Comparison of ENCODE assay signal across 9 cellular contexts in the genomic region with DNA sequence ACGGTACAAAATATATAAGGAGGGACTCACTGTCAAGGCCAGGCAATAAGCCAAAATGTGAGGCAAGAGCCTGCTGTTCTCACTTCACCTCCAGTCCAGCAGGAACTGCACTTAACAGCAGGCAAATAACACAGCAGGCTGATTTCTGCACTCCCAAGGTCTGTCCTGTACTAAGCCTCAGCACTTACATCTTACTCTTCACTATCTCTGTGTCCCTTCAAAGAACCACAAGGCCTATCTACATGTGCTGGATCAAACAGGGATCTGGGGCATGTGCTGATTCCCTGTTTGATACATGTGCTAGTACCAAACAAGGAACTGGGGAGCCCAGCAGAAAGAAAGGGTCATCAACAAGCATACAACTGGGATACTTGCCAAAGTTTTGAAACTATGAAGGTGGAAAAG. TPM values are rescaled to one million over a fixed set of nuclear protein-coding genes. Genes with fewer than 3 reads are reported as not detected.
DNase-seq lines count a peak whose midpoint lies in the region; ATAC-seq and TF ChIP-seq lines count a peak whose summit lies in the region.
"Had no signal": no experiment of that assay in that cellular context is flagged by ENCODE, and none has a peak within 500 bp of the region (broad histone marks: within the 10 kb centered on the region; RNA-seq: fewer than 3 reads in every experiment).

No MANE protein-coding gene starts in this region.

- H3K36me3 ChIP-seq in stomach: no peaks in the 10 kb centered on the region

- H3K4me1 ChIP-seq in right cardiac atrium (ENCODE audit: control insufficient read depth, insufficient read depth, low read length) (peaks cover 4% of the 10 kb centered on the region), stomach (peaks cover 25 to 35% (median 30%) of the 10 kb centered on the region in 4 donors)

- H3K4me3 Mint-ChIP-seq in T-cell: no peak overlapping the region
- H3K4me3 Mint-ChIP-seq: central memory CD8-positive, alpha-beta T cell had no signal

- no peaks in the 10 kb centered on the region for H3K9me3 ChIP-seq in right cardiac atrium (ENCODE audit: control insufficient read depth, low read length)
- H3K9me3 ChIP-seq in stomach: no peaks in the 10 kb centered on the region

- no peaks in the 10 kb centered on the region for H3K9me3 Mint-ChIP-seq in T-cell
- H3K9me3 Mint-ChIP-seq: central memory CD8-positive, alpha-beta T cell had no signal

- H3K27me3 ChIP-seq in HL-60 (ENCODE audit: insufficient read depth, poor library complexity, severe bottlenecking): no peaks in the 10 kb centered on the region
- no peaks in the 10 kb centered on the region for H3K27me3 ChIP-seq in right cardiac atrium (ENCODE audit: control insufficient read depth, insufficient read depth)
- H3K27me3 ChIP-seq in stomach: no peaks in the 10 kb centered on the region

- H3K36me3 Mint-ChIP-seq in T-cell: no peaks in the 10 kb centered on the region

- ATAC-seq in right cardiac atrium: peak; percentile 89 to 91
- no peak for ATAC-seq in T-cell (replicated peaks in 1 of 4)
- no peak for ATAC-seq in HG03457 (IDR thresholded peaks at IDR 0.05; ENCODE audit: unreplicated experiment)
- ATAC-seq in GM21786 (IDR thresholded peaks at IDR 0.05; ENCODE audit: unreplicated experiment): no peak

- no peak overlapping the region for H3K27ac Mint-ChIP-seq in T-cell

- TF ChIP-seq POLR2A in stomach (IDR thresholded peaks at IDR 0.05): no peak

- no peak for TF ChIP-seq CTCF in HL-60 (IDR thresholded peaks at IDR 0.05; ENCODE audit: insufficient read depth, low read length)
- no peak for TF ChIP-seq CTCF in stomach (IDR thresholded peaks at IDR 0.05)

- CTCF ChIA-PET in T-cell (lab: Charles Lee): no interaction called here

- no peak overlapping the region for H3K4me3 ChIP-seq in HL-60 (replicated peaks; ENCODE audit: insufficient read depth, low read length)
- H3K4me3 ChIP-seq in right cardiac atrium (ENCODE audit: low read length): no peak overlapping the region
- H3K4me3 ChIP-seq in stomach: no peak overlapping the region

- H3K27ac ChIP-seq in HL-60 (replicated peaks): peak overlapping the region; percentile 24
- peak overlapping the region; percentile 73 for H3K27ac ChIP-seq in right cardiac atrium (ENCODE audit: low read length)
- H3K27ac ChIP-seq in stomach: peak overlapping the region; percentile 28 to 79 (median 77)

- intact Hi-C loops in right cardiac atrium (cut with DNase I): no loop called here
- intact Hi-C loops in stomach (cut with DNase I; ENCODE audit: low total_unique reads): no loop called here

- no peak for TF ChIP-seq EP300 in stomach (IDR thresholded peaks at IDR 0.05)

- H3K27me3 Mint-ChIP-seq in T-cell: peaks cover 8 to 9% of the 10 kb centered on the region in 2 donors

- POLR2A ChIA-PET in T-cell (lab: Charles Lee): no interaction called here

- no peaks in the 10 kb centered on the region for H3K4me1 Mint-ChIP-seq in T-cell
- H3K4me1 Mint-ChIP-seq: central memory CD8-positive, alpha-beta T cell had no signal

- 2% methylated on average over 1 of the region's 1 CpG for WGBS in right cardiac atrium
- 3 to 25% (median 13%) methylated on average over 1 of the region's 1 CpG for WGBS in stomach, 5 donors

- DNase-seq in HL-60 (ENCODE audit: low read depth in 1 of 2, low spot score in 1 of 2) (peak in 1 of 2 experiments; percentile 81), SW 1271 (lab: John Stamatoyannopoulos, UW) (peak; percentile 11 to 70), right cardiac atrium (peak; percentile 60 to 79 (median 70)), stomach (peak; percentile 65), T-cell (no peak), nucleus accumbens (lab: John Stamatoyannopoulos, UW) (no peak)

RNA-seq across cellular contexts. Expression of gene UACA, which starts 22.2 kb away (rescaled TPM):
- 10 to 100 TPM; 29.7 to 61.6 (median 48.5) TPM for total RNA-seq in right cardiac atrium
- 28.9 TPM for polyA plus RNA-seq in right cardiac atrium
- 100 to 1,000 TPM in 1 of 5 donors, 10 to 100 TPM in 3, 1 to 10 TPM in 1; 4.9 to 135 (median 48.1) TPM for total RNA-seq in stomach
- 10 to 100 TPM; 24.7 to 34.3 (median 29.0) TPM for polyA plus RNA-seq in stomach
- 1 to 10 TPM in 1 of 5 donors, under 1 TPM in 4; 0.08 to 1.3 (median 0.70) TPM for total RNA-seq in T-cell

Comparison
In these comparisons a context has a peak if more than half of its experiments do, and no peak if none do; other contexts are left out.
1. DNase-seq: peak in SW 1271 (2 of 2), right cardiac atrium (3 of 3) and stomach (single experiment); none in T-cell (0 of 34) and nucleus accumbens (0 of 56).
2. H3K27ac ChIP-seq: peak in every context shown above with its lines; median percentile 77 in stomach; 73 in right cardiac atrium; 24 in HL-60.
3. ATAC-seq: peak in right cardiac atrium (2 of 2); none in T-cell (0 of 4), HG03457 (single experiment) and GM21786 (single experiment).